ENCODE assay signal across 36 cellular contexts in genomic region chr7:134019251-134019650, GRCh38.
"Had no signal": no experiment of that assay in that cellular context is flagged by ENCODE, and none has a peak within 500 bp of the region (broad histone marks: within the 10 kb centered on the region; RNA-seq: fewer than 3 reads in every experiment).

No MANE protein-coding gene starts in this region.

- H3K36me3 ChIP-seq: MG63 had no signal

- DNase-seq: Karpas-422, Kasumi-1, MG63, MM.1S, MV-4-11, NCI-H1048, NCI-H1092, NCI-H1092 treated with DMSO at 0.1 percent for 48 hours, NCI-H1105, NCI-H1105 treated with DMSO at 0.1 percent for 48 hours, NCI-H1417, NCI-H1417 treated with DMSO at 0.1 percent for 48 hours, NCI-H1436, NCI-H1436 treated with DMSO at 0.1 percent for 48 hours, NCI-H146, NCI-H1694, NCI-H1694 treated with DMSO at 0.1 percent for 48 hours, NCI-H187, NCI-H187 treated with DMSO at 0.1 percent for 48 hours, NCI-H1930, NCI-H2029, NCI-H2029 treated with DMSO at 0.1 percent for 48 hours, NCI-H2081, NCI-H2081 treated with DMSO at 0.1 percent for 48 hours, NCI-H2107, NCI-H2171, NCI-H2171 treated with DMSO at 0.1 percent for 48 hours, NCI-H2227 treated with DMSO at 0.1 percent for 48 hours, NCI-H226, NCI-H345, NCI-H446, NCI-H446 treated with DMSO at 0.1 percent for 48 hours, NCI-H510A, NCI-H510A treated with DMSO at 0.1 percent for 48 hours, NCI-H524, NCI-H524 treated with DMSO at 0.1 percent for 48 hours had no signal

- H3K4me3 ChIP-seq: MG63 had no signal

- H3K9me3 ChIP-seq: MG63 had no signal

- H3K27me3 ChIP-seq: MG63 had no signal
